In the genomic region with DNA sequence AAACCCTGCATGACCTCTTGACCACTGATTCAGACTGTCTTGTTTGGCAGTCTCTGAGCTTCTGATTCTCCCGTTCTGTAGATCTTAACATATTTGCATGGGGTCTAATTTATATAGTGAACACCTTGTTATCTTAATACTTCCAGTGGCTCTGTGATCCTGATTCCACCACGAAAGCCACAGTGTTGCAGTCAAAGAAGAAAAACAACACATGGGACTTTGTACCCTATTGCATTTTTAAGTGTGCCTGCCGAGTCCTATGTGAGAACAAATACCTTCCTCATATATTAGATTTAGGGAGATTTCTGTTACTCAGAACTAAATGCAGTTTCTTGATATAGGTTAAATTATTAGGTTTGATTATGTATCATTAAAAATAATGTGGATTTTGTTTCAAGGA, we compare ENCODE assay signal across 33 cellular contexts. TPM values are rescaled to one million over a fixed set of nuclear protein-coding genes. Genes with fewer than 3 reads are reported as not detected.
"Had no signal": no experiment of that assay in that cellular context is flagged by ENCODE, and none has a peak within 500 bp of the region (broad histone marks: within the 10 kb centered on the region; RNA-seq: fewer than 3 reads in every experiment).

No MANE protein-coding gene starts in this region.

- FAIRE-seq: kidney had no signal

- H3K4me3 Mint-ChIP-seq: dendritic cell treated with granulocyte-macrophage colony-stimulating factor and Interleukin-4, amounts not matched to agents 40 ng/mL and 50 ng/mL, for 4 days; effector memory CD8-positive, alpha-beta T cell; immature natural killer cell; mesothelial cell of epicardium had no signal

- H3K27ac ChIP-seq: colonic mucosa, epithelial cell of prostate, esophagus squamous epithelium, gastrocnemius medialis, heart right ventricle, left ventricle myocardium inferior, lower lobe of right lung had no signal

- H3K4me3 ChIP-seq: colonic mucosa, esophagus squamous epithelium, gastrocnemius medialis, heart right ventricle, left ventricle myocardium inferior, lower lobe of right lung, mucosa of descending colon had no signal

- H3K27me3 ChIP-seq: colonic mucosa, esophagus squamous epithelium, gastrocnemius medialis, heart right ventricle had no signal

- H3K27ac Mint-ChIP-seq: dendritic cell treated with granulocyte-macrophage colony-stimulating factor and Interleukin-4, amounts not matched to agents 40 ng/mL and 50 ng/mL, for 4 days; effector memory CD8-positive, alpha-beta T cell; immature natural killer cell; mesothelial cell of epicardium had no signal

- H3K27me3 Mint-ChIP-seq: dendritic cell treated with granulocyte-macrophage colony-stimulating factor and Interleukin-4, amounts not matched to agents 40 ng/mL and 50 ng/mL, for 4 days; effector memory CD8-positive, alpha-beta T cell; naive thymus-derived CD4-positive, alpha-beta T cell had no signal

- H3K4me1 ChIP-seq: colonic mucosa, esophagus squamous epithelium, gastrocnemius medialis, heart right ventricle, left ventricle myocardium inferior, lower lobe of right lung had no signal

- H3K9me3 ChIP-seq: colonic mucosa had no signal

- ATAC-seq: effector memory CD8-positive, alpha-beta T cell; esophagus mucosa; gastrocnemius medialis; heart right ventricle; left colon; left lobe of liver; lower lobe of right lung; mucosa of descending colon; naive thymus-derived CD4-positive, alpha-beta T cell had no signal

- DNase-seq: colonic mucosa; cortex of kidney; effector CD8-positive, alpha-beta T cell; effector memory CD8-positive, alpha-beta T cell; erythroblast; esophagus squamous epithelium; foreskin fibroblast; foreskin melanocyte; gastrocnemius medialis; glutamatergic neuron; head of caudate nucleus; heart right ventricle; hypothalamus; immature natural killer cell; islet precursor cell; kidney; kidney glomerular epithelial cell; left colon; left ventricle myocardium inferior; lower lobe of right lung; mesenchymal stem cell; mucosa of descending colon; naive thymus-derived CD4-positive, alpha-beta T cell had no signal

- H3K4me1 Mint-ChIP-seq: mesothelial cell of epicardium had no signal

RNA-seq across cellular contexts. Expression of gene ZNF556, which starts 12.3 kb away (rescaled TPM):
- total RNA-seq: chondrocyte; dermis microvascular lymphatic vessel endothelial cell; glomerular endothelial cell; left lobe of liver; left ventricle myocardium inferior; lower lobe of right lung; lung microvascular endothelial cell; mesenteric fat pad; naive thymus-derived CD4-positive, alpha-beta T cell had no signal
- polyA plus RNA-seq: immature natural killer cell; naive thymus-derived CD4-positive, alpha-beta T cell had no signal
